ENCODE assay signal across 17 cellular contexts in the genomic region with DNA sequence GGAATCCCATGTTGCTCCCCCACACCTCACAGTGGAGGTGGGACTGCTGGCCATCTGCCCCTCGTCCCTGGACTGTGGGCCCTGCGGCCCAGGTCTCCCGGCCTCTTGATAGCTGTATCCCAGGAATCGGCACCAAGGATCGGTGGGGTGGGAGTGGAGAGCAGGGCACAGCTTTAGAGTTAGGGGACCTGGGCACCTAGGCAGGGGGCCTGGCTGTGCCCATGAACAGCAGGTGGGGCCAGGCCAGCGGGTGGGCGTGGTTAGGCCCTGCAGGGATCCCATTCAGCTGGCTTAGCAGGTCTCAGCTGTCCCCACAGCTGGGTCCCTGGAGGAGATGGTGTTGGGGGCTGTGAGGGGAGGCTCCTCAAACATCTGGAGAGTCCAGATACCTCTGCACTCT.
"Had no signal": no experiment of that assay in that cellular context is flagged by ENCODE, and none has a peak within 500 bp of the region (broad histone marks: within the 10 kb centered on the region; RNA-seq: fewer than 3 reads in every experiment).

No MANE protein-coding gene starts in this region.

- H3K9me3 Mint-ChIP-seq: activated naive CD4-positive, alpha-beta T cell treated with anti-CD3 and anti-CD28 coated beads, Interleukin-2, amount 50 U/mL, for 72 hours; dendritic cell treated with granulocyte-macrophage colony-stimulating factor and Interleukin-4, amounts not matched to agents 40 ng/mL and 50 ng/mL, for 4 days; naive thymus-derived CD4-positive, alpha-beta T cell; stimulated activated naive CD8-positive, alpha-beta T cell treated with anti-CD3 and anti-CD28 coated beads, Interleukin-15, amount 100 ng/mL, for 72 hours had no signal

- H3K36me3 ChIP-seq: adrenal gland, esophagus squamous epithelium, pancreas, right lobe of liver had no signal

- DNase-seq: activated CD4-positive, alpha-beta T cell treated with anti-CD3 and anti-CD28 coated beads, Interleukin-2, amount 50 U/mL, for 1 hour; activated CD8-positive, alpha-beta memory T cell treated with anti-CD3 and anti-CD28 coated beads, Interleukin-2, amount 50 U/mL, for 4 hours; activated gamma-delta T cell; adrenal gland; effector CD8-positive, alpha-beta T cell; esophagus squamous epithelium; naive thymus-derived CD4-positive, alpha-beta T cell; right lobe of liver; small intestine; stimulated activated CD4-positive, alpha-beta T cell treated with anti-CD3 and anti-CD28 coated beads, Interleukin-15, amount 100 ng/mL, for 24 hours; stimulated activated CD4-positive, alpha-beta T cell treated with anti-CD3 and anti-CD28 coated beads, Interleukin-2, amount 100 ng/mL, for 48 hours; stimulated activated naive CD8-positive, alpha-beta T cell treated with anti-CD3 and anti-CD28 coated beads, Interleukin-15, amount 100 ng/mL, for 72 hours; trophoblast cell had no signal

- H3K4me3 Mint-ChIP-seq: dendritic cell treated with granulocyte-macrophage colony-stimulating factor and Interleukin-4, amounts not matched to agents 40 ng/mL and 50 ng/mL, for 4 days; naive thymus-derived CD4-positive, alpha-beta T cell; stimulated activated naive CD8-positive, alpha-beta T cell treated with anti-CD3 and anti-CD28 coated beads, Interleukin-15, amount 100 ng/mL, for 72 hours had no signal

- H3K27ac Mint-ChIP-seq: dendritic cell treated with granulocyte-macrophage colony-stimulating factor and Interleukin-4, amounts not matched to agents 40 ng/mL and 50 ng/mL, for 4 days had no signal

- ATAC-seq: activated CD4-positive, CD25-positive, alpha-beta regulatory T cell treated with anti-CD3 and anti-CD28 coated beads, Interleukin-2, amount 50 U/mL, for 24 hours; activated naive CD4-positive, alpha-beta T cell treated with anti-CD3 and anti-CD28 coated beads, Interleukin-2, amount 50 U/mL, for 72 hours; naive thymus-derived CD4-positive, alpha-beta T cell; pancreas; right lobe of liver; stimulated activated naive CD8-positive, alpha-beta T cell treated with anti-CD3 and anti-CD28 coated beads, Interleukin-15, amount 100 ng/mL, for 72 hours had no signal

- H3K27me3 Mint-ChIP-seq: stimulated activated naive CD8-positive, alpha-beta T cell treated with anti-CD3 and anti-CD28 coated beads, Interleukin-15, amount 100 ng/mL, for 72 hours had no signal

- H3K9me3 ChIP-seq: adrenal gland, esophagus squamous epithelium, pancreas, right lobe of liver had no signal

- H3K27me3 ChIP-seq: adrenal gland, esophagus squamous epithelium, pancreas, right lobe of liver had no signal

- H3K36me3 Mint-ChIP-seq: activated naive CD4-positive, alpha-beta T cell treated with anti-CD3 and anti-CD28 coated beads, Interleukin-2, amount 50 U/mL, for 72 hours had no signal

- H3K27ac ChIP-seq: adrenal gland, esophagus squamous epithelium had no signal

- H3K4me3 ChIP-seq: adrenal gland, esophagus squamous epithelium, pancreas, right lobe of liver had no signal
